1 cellular context compared by ENCODE assay signal in genomic region chr20:13422637-13423036, GRCh38.
TF ChIP-seq lines count a peak whose summit lies in the region.

No MANE protein-coding gene starts in this region.

TF ChIP-seq in K562, 482 proteins besides CTCF, POLR2A, EP300 and RAD21 (continued from another document):
- TF ChIP-seq GTF3C2 (IDR thresholded peaks at IDR 0.05; ENCODE audit: borderline replicate concordance, extremely low read depth, insufficient read length) (no peak), TFE3 (CRISPR knock-in tag; IDR thresholded peaks at IDR 0.05) (no peak), KDM4B (IDR thresholded peaks at IDR 0.05; ENCODE audit: borderline replicate concordance in 2 of 2, low read depth in 1 of 2) (no peak), CHD4 (IDR thresholded peaks at IDR 0.05; ENCODE audit: insufficient read depth, insufficient replicate concordance, low read depth, low read length, poor library complexity, severe bottlenecking) (no peak), ZNF316 (IDR thresholded peaks at IDR 0.05) (0 out of 2 replicates have a peak, but pooled peaks have one; percentile 24), C11orf30 (IDR thresholded peaks at IDR 0.05; ENCODE audit: low read depth) (0 out of 2 replicates have a peak, but pooled peaks have one; percentile 25), MAFG (tag; conservative IDR thresholded peaks at IDR 0.05) (0 out of 2 replicates have a peak, but pooled peaks have one; percentile 10), ZNF217 (CRISPR knock-in tag; IDR thresholded peaks at IDR 0.05) (no peak), ZNF75A (CRISPR knock-in tag; IDR thresholded peaks at IDR 0.05) (no peak), E2F3 (CRISPR knock-in tag; IDR thresholded peaks at IDR 0.05) (no peak), ARNT (IDR thresholded peaks at IDR 0.05) (no peak), MCM3 (IDR thresholded peaks at IDR 0.05) (no peak), ZNF785 (CRISPR knock-in tag; IDR thresholded peaks at IDR 0.05) (no peak)
